In the genomic region with DNA sequence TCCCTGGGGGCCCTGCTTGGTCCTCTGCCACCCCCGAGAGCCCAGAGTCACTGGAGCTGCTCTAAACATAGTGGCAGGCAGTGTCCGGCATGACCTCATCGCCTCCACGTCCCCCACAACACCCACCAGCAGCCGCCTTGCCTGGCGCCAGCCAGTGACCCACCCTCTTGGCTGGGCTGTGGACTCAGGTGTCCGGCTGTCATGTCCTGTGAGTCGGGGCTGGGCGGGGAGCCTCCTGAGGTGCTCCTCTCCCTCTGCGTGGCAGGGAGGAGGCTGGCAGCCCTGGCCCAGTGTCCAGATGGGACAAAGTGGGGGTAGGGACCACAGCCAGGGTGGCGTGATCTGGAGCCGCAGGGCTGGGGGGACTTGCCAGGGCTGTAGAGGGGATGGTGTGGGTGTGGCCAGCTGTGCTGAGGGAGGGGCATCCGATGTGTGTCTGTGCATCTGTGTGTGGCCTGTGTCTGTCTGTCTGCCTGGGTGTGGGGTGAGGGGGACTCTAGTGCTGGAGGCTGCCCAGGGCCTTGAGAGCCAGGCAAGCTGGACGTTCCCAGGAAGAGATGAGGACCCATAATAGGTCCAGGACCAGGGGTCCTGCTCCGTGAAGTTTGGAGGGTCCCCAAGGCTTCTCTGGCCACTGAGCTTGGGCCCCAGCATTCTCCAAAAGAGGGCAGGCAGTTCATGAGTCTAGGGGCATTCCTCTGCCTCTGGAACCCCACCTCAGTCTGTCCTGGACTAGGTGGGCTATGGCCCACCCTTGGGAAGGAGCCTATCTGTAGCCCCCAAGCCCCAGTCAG, we compare ENCODE assay signal across 2 cellular contexts.
TF ChIP-seq lines count a peak whose summit lies in the region.

No MANE protein-coding gene starts in this region.

TF ChIP-seq in HEK293, 187 proteins besides CTCF, POLR2A, EP300 and RAD21 (continues in another document):
- TF ChIP-seq SCRT2 (tag by site-specific recombination; IDR thresholded peaks at IDR 0.05): no peak
- no peak for TF ChIP-seq ZNF423 (tag by site-specific recombination; IDR thresholded peaks at IDR 0.05)
- TF ChIP-seq, protein P1, sequence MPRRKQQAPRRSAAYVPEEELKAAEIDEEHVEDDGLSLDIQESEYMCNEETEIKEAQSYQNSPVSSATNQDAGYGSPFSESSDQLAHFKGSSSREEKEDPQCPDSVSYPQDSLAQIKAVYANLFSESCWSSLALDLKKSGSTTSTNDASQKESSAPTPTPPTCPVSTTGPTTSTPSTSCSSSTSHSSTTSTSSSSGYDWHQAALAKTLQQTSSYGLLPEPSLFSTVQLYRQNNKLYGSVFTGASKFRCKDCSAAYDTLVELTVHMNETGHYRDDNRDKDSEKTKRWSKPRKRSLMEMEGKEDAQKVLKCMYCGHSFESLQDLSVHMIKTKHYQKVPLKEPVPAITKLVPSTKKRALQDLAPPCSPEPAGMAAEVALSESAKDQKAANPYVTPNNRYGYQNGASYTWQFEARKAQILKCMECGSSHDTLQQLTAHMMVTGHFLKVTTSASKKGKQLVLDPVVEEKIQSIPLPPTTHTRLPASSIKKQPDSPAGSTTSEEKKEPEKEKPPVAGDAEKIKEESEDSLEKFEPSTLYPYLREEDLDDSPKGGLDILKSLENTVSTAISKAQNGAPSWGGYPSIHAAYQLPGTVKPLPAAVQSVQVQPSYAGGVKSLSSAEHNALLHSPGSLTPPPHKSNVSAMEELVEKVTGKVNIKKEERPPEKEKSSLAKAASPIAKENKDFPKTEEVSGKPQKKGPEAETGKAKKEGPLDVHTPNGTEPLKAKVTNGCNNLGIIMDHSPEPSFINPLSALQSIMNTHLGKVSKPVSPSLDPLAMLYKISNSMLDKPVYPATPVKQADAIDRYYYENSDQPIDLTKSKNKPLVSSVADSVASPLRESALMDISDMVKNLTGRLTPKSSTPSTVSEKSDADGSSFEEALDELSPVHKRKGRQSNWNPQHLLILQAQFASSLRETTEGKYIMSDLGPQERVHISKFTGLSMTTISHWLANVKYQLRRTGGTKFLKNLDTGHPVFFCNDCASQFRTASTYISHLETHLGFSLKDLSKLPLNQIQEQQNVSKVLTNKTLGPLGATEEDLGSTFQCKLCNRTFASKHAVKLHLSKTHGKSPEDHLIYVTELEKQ (tag by site-specific recombination; IDR thresholded peaks at IDR 0.05; ENCODE audit: borderline replicate concordance): no peak
- no peak for TF ChIP-seq GLI4 (tag by site-specific recombination; IDR thresholded peaks at IDR 0.05)
- no peak for TF ChIP-seq OSR2 (tag by site-specific recombination; IDR thresholded peaks at IDR 0.05)
- TF ChIP-seq ZNF184 (tag by site-specific recombination; IDR thresholded peaks at IDR 0.05): no peak
- no peak for TF ChIP-seq ZNF785 (tag by site-specific recombination; IDR thresholded peaks at IDR 0.05)
- TF ChIP-seq, protein P2, sequence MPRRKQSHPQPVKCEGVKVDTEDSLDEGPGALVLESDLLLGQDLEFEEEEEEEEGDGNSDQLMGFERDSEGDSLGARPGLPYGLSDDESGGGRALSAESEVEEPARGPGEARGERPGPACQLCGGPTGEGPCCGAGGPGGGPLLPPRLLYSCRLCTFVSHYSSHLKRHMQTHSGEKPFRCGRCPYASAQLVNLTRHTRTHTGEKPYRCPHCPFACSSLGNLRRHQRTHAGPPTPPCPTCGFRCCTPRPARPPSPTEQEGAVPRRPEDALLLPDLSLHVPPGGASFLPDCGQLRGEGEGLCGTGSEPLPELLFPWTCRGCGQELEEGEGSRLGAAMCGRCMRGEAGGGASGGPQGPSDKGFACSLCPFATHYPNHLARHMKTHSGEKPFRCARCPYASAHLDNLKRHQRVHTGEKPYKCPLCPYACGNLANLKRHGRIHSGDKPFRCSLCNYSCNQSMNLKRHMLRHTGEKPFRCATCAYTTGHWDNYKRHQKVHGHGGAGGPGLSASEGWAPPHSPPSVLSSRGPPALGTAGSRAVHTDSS (tag by site-specific recombination; IDR thresholded peaks at IDR 0.05): no peak
- no peak for TF ChIP-seq HOXD13 (CRISPR knock-in tag; IDR thresholded peaks at IDR 0.05; ENCODE audit: borderline replicate concordance)
- no peak for TF ChIP-seq SETDB1 (IDR thresholded peaks at IDR 0.05; ENCODE audit: insufficient read length, low read length)
- TF ChIP-seq EGR2 (tag by site-specific recombination; IDR thresholded peaks at IDR 0.05; ENCODE audit: low read depth): peak; percentile 33
- no peak for TF ChIP-seq MEIS1 (CRISPR knock-in tag; IDR thresholded peaks at IDR 0.05; ENCODE audit: borderline replicate concordance)
- peak; percentile 39 for TF ChIP-seq ZFHX2 (tag by site-specific recombination; conservative IDR thresholded peaks at IDR 0.05)
- TF ChIP-seq, protein P3, sequence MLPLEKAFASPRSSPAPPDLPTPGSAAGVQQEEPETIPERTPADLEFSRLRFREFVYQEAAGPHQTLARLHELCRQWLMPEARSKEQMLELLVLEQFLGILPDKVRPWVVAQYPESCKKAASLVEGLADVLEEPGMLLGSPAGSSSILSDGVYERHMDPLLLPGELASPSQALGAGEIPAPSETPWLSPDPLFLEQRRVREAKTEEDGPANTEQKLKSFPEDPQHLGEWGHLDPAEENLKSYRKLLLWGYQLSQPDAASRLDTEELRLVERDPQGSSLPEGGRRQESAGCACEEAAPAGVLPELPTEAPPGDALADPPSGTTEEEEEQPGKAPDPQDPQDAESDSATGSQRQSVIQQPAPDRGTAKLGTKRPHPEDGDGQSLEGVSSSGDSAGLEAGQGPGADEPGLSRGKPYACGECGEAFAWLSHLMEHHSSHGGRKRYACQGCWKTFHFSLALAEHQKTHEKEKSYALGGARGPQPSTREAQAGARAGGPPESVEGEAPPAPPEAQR (tag by site-specific recombination; IDR thresholded peaks at IDR 0.05): no peak
- TF ChIP-seq ZNF501 (tag by site-specific recombination; IDR thresholded peaks at IDR 0.05): no peak
- TF ChIP-seq, protein P4, sequence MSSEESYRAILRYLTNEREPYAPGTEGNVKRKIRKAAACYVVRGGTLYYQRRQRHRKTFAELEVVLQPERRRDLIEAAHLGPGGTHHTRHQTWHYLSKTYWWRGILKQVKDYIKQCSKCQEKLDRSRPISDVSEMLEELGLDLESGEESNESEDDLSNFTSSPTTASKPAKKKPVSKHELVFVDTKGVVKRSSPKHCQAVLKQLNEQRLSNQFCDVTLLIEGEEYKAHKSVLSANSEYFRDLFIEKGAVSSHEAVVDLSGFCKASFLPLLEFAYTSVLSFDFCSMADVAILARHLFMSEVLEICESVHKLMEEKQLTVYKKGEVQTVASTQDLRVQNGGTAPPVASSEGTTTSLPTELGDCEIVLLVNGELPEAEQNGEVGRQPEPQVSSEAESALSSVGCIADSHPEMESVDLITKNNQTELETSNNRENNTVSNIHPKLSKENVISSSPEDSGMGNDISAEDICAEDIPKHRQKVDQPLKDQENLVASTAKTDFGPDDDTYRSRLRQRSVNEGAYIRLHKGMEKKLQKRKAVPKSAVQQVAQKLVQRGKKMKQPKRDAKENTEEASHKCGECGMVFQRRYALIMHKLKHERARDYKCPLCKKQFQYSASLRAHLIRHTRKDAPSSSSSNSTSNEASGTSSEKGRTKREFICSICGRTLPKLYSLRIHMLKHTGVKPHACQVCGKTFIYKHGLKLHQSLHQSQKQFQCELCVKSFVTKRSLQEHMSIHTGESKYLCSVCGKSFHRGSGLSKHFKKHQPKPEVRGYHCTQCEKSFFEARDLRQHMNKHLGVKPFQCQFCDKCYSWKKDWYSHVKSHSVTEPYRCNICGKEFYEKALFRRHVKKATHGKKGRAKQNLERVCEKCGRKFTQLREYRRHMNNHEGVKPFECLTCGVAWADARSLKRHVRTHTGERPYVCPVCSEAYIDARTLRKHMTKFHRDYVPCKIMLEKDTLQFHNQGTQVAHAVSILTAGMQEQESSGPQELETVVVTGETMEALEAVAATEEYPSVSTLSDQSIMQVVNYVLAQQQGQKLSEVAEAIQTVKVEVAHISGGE (tag by site-specific recombination; conservative IDR thresholded peaks at IDR 0.05; ENCODE audit: low read depth): no peak
- TF ChIP-seq MZF1 (tag by site-specific recombination; IDR thresholded peaks at IDR 0.05; ENCODE audit: borderline replicate concordance): no peak
- TF ChIP-seq GLI2 (tag by site-specific recombination; IDR thresholded peaks at IDR 0.05; ENCODE audit: borderline replicate concordance, low read depth): no peak

TF ChIP-seq in HepG2, 621 proteins besides CTCF, POLR2A, EP300 and RAD21 (continues in another document):
- TF ChIP-seq, protein P5, sequence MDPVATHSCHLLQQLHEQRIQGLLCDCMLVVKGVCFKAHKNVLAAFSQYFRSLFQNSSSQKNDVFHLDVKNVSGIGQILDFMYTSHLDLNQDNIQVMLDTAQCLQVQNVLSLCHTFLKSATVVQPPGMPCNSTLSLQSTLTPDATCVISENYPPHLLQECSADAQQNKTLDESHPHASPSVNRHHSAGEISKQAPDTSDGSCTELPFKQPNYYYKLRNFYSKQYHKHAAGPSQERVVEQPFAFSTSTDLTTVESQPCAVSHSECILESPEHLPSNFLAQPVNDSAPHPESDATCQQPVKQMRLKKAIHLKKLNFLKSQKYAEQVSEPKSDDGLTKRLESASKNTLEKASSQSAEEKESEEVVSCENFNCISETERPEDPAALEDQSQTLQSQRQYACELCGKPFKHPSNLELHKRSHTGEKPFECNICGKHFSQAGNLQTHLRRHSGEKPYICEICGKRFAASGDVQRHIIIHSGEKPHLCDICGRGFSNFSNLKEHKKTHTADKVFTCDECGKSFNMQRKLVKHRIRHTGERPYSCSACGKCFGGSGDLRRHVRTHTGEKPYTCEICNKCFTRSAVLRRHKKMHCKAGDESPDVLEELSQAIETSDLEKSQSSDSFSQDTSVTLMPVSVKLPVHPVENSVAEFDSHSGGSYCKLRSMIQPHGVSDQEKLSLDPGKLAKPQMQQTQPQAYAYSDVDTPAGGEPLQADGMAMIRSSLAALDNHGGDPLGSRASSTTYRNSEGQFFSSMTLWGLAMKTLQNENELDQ (CRISPR knock-in tag; IDR thresholded peaks at IDR 0.05; ENCODE audit: borderline replicate concordance): no peak
- TF ChIP-seq, protein P6, sequence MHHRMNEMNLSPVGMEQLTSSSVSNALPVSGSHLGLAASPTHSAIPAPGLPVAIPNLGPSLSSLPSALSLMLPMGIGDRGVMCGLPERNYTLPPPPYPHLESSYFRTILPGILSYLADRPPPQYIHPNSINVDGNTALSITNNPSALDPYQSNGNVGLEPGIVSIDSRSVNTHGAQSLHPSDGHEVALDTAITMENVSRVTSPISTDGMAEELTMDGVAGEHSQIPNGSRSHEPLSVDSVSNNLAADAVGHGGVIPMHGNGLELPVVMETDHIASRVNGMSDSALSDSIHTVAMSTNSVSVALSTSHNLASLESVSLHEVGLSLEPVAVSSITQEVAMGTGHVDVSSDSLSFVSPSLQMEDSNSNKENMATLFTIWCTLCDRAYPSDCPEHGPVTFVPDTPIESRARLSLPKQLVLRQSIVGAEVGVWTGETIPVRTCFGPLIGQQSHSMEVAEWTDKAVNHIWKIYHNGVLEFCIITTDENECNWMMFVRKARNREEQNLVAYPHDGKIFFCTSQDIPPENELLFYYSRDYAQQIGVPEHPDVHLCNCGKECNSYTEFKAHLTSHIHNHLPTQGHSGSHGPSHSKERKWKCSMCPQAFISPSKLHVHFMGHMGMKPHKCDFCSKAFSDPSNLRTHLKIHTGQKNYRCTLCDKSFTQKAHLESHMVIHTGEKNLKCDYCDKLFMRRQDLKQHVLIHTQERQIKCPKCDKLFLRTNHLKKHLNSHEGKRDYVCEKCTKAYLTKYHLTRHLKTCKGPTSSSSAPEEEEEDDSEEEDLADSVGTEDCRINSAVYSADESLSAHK (CRISPR knock-in tag; IDR thresholded peaks at IDR 0.05; ENCODE audit: borderline replicate concordance): no peak
- TF ChIP-seq KAT7 (CRISPR knock-in tag; IDR thresholded peaks at IDR 0.05; ENCODE audit: borderline replicate concordance) (no peak), MYC (CRISPR knock-in tag; IDR thresholded peaks at IDR 0.05; ENCODE audit: borderline replicate concordance) (peak; percentile 53; the same call in 1 of the 2 replicates), ZNF432 (CRISPR knock-in tag; IDR thresholded peaks at IDR 0.05; ENCODE audit: borderline replicate concordance) (no peak), ATF7 (IDR thresholded peaks at IDR 0.05) (no peak), ATF7 (CRISPR knock-in tag; IDR thresholded peaks at IDR 0.05) (0 out of 2 replicates have a peak, but pooled peaks have one; percentile 48), SAP130 (CRISPR knock-in tag; IDR thresholded peaks at IDR 0.05; ENCODE audit: low read depth) (peak; percentile 46), RFX3 (CRISPR knock-in tag; IDR thresholded peaks at IDR 0.05) (no peak), KDM6A (CRISPR knock-in tag; IDR thresholded peaks at IDR 0.05; ENCODE audit: low read depth) (no peak), LCORL (IDR thresholded peaks at IDR 0.05) (no peak), LCORL (CRISPR knock-in tag; IDR thresholded peaks at IDR 0.05) (no peak), GFI1 (CRISPR knock-in tag; IDR thresholded peaks at IDR 0.05; ENCODE audit: borderline replicate concordance) (no peak), ZNF839 (CRISPR knock-in tag; IDR thresholded peaks at IDR 0.05; ENCODE audit: borderline replicate concordance) (peak; percentile 24; the same call in 1 of the 2 replicates), SIX4 (CRISPR knock-in tag; IDR thresholded peaks at IDR 0.05) (no peak), ZNF780A (CRISPR knock-in tag; IDR thresholded peaks at IDR 0.05) (no peak), ZNF3 (CRISPR knock-in tag; IDR thresholded peaks at IDR 0.05) (no peak), ZNF253 (CRISPR knock-in tag; IDR thresholded peaks at IDR 0.05; ENCODE audit: borderline replicate concordance) (no peak), ZNF891 (CRISPR knock-in tag; IDR thresholded peaks at IDR 0.05) (no peak), GTF3A (CRISPR knock-in tag; conservative IDR thresholded peaks at IDR 0.05) (0 out of 2 replicates have a peak, but pooled peaks have one; percentile 28), ZMYM3 (CRISPR knock-in tag; IDR thresholded peaks at IDR 0.05) (0 out of 2 replicates have a peak, but pooled peaks have one; percentile 16)
- TF ChIP-seq, protein P7, sequence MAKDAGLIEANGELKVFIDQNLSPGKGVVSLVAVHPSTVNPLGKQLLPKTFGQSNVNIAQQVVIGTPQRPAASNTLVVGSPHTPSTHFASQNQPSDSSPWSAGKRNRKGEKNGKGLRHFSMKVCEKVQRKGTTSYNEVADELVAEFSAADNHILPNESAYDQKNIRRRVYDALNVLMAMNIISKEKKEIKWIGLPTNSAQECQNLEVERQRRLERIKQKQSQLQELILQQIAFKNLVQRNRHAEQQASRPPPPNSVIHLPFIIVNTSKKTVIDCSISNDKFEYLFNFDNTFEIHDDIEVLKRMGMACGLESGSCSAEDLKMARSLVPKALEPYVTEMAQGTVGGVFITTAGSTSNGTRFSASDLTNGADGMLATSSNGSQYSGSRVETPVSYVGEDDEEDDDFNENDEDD (CRISPR knock-in tag; IDR thresholded peaks at IDR 0.05; ENCODE audit: borderline replicate concordance): no peak
- TF ChIP-seq, protein P8, sequence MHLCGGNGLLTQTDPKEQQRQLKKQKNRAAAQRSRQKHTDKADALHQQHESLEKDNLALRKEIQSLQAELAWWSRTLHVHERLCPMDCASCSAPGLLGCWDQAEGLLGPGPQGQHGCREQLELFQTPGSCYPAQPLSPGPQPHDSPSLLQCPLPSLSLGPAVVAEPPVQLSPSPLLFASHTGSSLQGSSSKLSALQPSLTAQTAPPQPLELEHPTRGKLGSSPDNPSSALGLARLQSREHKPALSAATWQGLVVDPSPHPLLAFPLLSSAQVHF (CRISPR knock-in tag; IDR thresholded peaks at IDR 0.05): no peak
- TF ChIP-seq, protein P9, sequence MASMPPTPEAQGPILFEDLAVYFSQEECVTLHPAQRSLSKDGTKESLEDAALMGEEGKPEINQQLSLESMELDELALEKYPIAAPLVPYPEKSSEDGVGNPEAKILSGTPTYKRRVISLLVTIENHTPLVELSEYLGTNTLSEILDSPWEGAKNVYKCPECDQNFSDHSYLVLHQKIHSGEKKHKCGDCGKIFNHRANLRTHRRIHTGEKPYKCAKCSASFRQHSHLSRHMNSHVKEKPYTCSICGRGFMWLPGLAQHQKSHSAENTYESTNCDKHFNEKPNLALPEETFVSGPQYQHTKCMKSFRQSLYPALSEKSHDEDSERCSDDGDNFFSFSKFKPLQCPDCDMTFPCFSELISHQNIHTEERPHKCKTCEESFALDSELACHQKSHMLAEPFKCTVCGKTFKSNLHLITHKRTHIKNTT (CRISPR knock-in tag; IDR thresholded peaks at IDR 0.05): no peak
